13 cellular contexts compared by ENCODE assay signal in the genomic region with DNA sequence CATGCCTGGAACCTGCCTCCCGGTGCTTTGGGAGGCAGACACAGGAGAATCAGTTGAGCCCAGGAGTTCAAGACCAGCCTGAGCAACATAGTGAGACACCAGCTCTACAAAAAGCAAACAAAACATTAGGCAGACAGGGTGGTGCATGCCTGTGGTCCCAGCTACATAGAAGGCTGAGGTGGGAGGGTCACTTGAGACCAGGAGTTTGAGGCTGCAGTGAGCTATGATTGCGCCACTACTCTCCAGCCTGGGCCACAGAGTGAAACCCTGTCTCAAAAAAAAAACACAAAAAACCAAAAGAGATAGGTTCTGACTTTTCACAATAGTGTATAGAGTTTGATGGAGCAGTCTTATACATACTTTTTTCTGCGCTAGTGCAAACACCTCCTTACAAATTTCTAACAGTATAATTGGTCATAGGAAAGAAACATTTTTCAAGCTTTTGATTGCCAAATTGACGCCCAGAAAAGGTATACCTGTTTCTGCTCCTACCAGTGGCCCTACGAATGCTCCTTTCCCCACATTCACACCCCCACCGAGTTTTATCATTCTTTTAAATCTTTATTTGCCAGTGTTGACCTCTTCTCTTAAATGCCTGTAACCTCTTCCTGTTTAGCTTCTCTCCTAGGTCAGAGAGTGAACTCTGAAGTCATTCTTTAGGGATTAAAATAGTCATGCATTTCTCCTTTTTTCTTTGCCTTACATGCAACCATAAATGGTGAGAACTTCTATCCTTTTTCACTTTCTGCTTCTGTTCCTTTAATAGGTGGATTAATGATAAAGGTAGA. TPM values are rescaled to one million over a fixed set of nuclear protein-coding genes. Genes with fewer than 3 reads are reported as not detected.
DNase-seq lines count a peak whose midpoint lies in the region; ATAC-seq and TF ChIP-seq lines count a peak whose summit lies in the region.
"Had no signal": no experiment of that assay in that cellular context is flagged by ENCODE, and none has a peak within 500 bp of the region (broad histone marks: within the 10 kb centered on the region; RNA-seq: fewer than 3 reads in every experiment).

No MANE protein-coding gene starts in this region.

- H3K27me3 ChIP-seq in A673 (replicated peaks; ENCODE audit: insufficient read depth, low read depth, low read length, poor library complexity), result peaks cover 72% of the 10 kb centered on the region
- H3K27me3 ChIP-seq: upper lobe of left lung had no signal

- no peak overlapping the region for H3K4me3 ChIP-seq in A673 (ENCODE audit: low read depth, low read length, poor library complexity, severe bottlenecking)
- H3K4me3 ChIP-seq: GM23248, upper lobe of left lung had no signal

- peaks cover 3% of the 10 kb centered on the region for H3K4me1 ChIP-seq in A673 (ENCODE audit: insufficient read depth, low read length, poor library complexity, severe bottlenecking)

- DNase-seq in stimulated activated naive CD8-positive, alpha-beta T cell treated with anti-CD3 and anti-CD28 coated beads, Interleukin-15, Interleukin-2, amounts not matched to agents 100 U/mL and 50 U/mL, for 24 hours, result no peak
- DNase-seq in SKM-1 treated with dmso at 0.1 percent for 144 hours (lab: John Stamatoyannopoulos, UW; ENCODE audit: unreplicated experiment) (peak; percentile 80), islet precursor cell (peak; percentile 62), activated gamma-delta T cell (lab: John Stamatoyannopoulos, UW) (no peak), NCI-H1105 (lab: John Stamatoyannopoulos, UW) (no peak), A673 (ENCODE audit: low spot score) (no peak)
- DNase-seq: central memory CD4-positive, alpha-beta T cell; GM23248; NCI-H2081 treated with DMSO at 0.1 percent for 48 hours had no signal

- CTCF ChIA-PET in A673 (lab: Charles Lee), result no interaction called here

- H3K36me3 ChIP-seq in A673 (ENCODE audit: insufficient read depth, low read length, poor library complexity, severe bottlenecking), result no peaks in the 10 kb centered on the region
- H3K36me3 ChIP-seq: upper lobe of left lung had no signal

- H3K27me3 Mint-ChIP-seq in stimulated activated naive CD8-positive, alpha-beta T cell treated with anti-CD3 and anti-CD28 coated beads, Interleukin-15, Interleukin-2, amounts not matched to agents 100 ng/mL and 50 ng/mL, for 24 hours, result no peaks in the 10 kb centered on the region

- H3K4me1 Mint-ChIP-seq in stimulated activated naive CD8-positive, alpha-beta T cell treated with anti-CD3 and anti-CD28 coated beads, Interleukin-15, Interleukin-2, amounts not matched to agents 100 ng/mL and 50 ng/mL, for 24 hours (ENCODE audit: low read depth), result peaks cover 15% of the 10 kb centered on the region

- no peaks in the 10 kb centered on the region for H3K36me3 Mint-ChIP-seq in stimulated activated naive CD8-positive, alpha-beta T cell treated with anti-CD3 and anti-CD28 coated beads, Interleukin-15, Interleukin-2, amounts not matched to agents 100 ng/mL and 50 ng/mL, for 24 hours (ENCODE audit: low read depth)

- H3K9me3 Mint-ChIP-seq in stimulated activated naive CD8-positive, alpha-beta T cell treated with anti-CD3 and anti-CD28 coated beads, Interleukin-15, Interleukin-2, amounts not matched to agents 100 ng/mL and 50 ng/mL, for 24 hours, result no peaks in the 10 kb centered on the region

- intact Hi-C loops in A673 (cut with micrococcal nuclease; ENCODE audit: unreplicated experiment), result no loop called here

- BruUV-seq in A673 (replicated peaks; lab: Mats Ljungman, UMichigan), result no TSS peak

- no peak for TF ChIP-seq CTCF in A673 (conservative IDR thresholded peaks at IDR 0.05; ENCODE audit: low read depth, low read length)

- no peak for ATAC-seq in stimulated activated naive CD8-positive, alpha-beta T cell treated with anti-CD3 and anti-CD28 coated beads, Interleukin-15, Interleukin-2, amounts not matched to agents 100 U/mL and 50 U/mL, for 24 hours
- no peak for ATAC-seq in GM21723 (IDR thresholded peaks at IDR 0.05; ENCODE audit: unreplicated experiment)
- ATAC-seq: Panc1 had no signal

- H3K4me3 Mint-ChIP-seq in stimulated activated naive CD8-positive, alpha-beta T cell treated with anti-CD3 and anti-CD28 coated beads, Interleukin-15, Interleukin-2, amounts not matched to agents 100 ng/mL and 50 ng/mL, for 24 hours, result peak overlapping the region; percentile 21

- peak overlapping the region; percentile 9 for H3K27ac Mint-ChIP-seq in stimulated activated naive CD8-positive, alpha-beta T cell treated with anti-CD3 and anti-CD28 coated beads, Interleukin-15, Interleukin-2, amounts not matched to agents 100 ng/mL and 50 ng/mL, for 24 hours

- H3K27ac ChIP-seq in A673 (ENCODE audit: low read depth, low read length, poor library complexity, severe bottlenecking), result no peak overlapping the region
- H3K27ac ChIP-seq: GM23248 had no signal

- no peaks in the 10 kb centered on the region for H3K9me3 ChIP-seq in A673 (ENCODE audit: low read depth, low read length, poor library complexity, severe bottlenecking)
- H3K9me3 ChIP-seq: upper lobe of left lung had no signal

- POLR2A ChIA-PET in A673 (lab: Charles Lee; ENCODE audit: low non-redundant PET), result no interaction called here

RNA-seq across cellular contexts. Expression of gene DOCK8, which starts 7.5 kb away (rescaled TPM):
- not detected in 2 replicates for total RNA-seq in A673 (2021)
- total RNA-seq: GM23248 had no signal

RNA-seq across cellular contexts. Expression of gene ZNG1A, which starts 43.3 kb away (rescaled TPM):
- total RNA-seq in A673 (2021), result 45.8 and 50.7 TPM in 2 replicates

Comparison
In these comparisons a context has a peak if more than half of its experiments do, and no peak if none do; other contexts are left out.
1. DNase-seq: peak in SKM-1 treated with dmso at 0.1 percent for 144 hours (single experiment) and islet precursor cell (single experiment); none in stimulated activated naive CD8-positive, alpha-beta T cell treated with anti-CD3 and anti-CD28 coated beads, Interleukin-15, Interleukin-2, amounts not matched to agents 100 U/mL and 50 U/mL, for 24 hours (single experiment), activated gamma-delta T cell (single experiment), NCI-H1105 (single experiment) and A673 (single experiment).